8 cellular contexts compared by ENCODE assay signal in genomic region chr12:91111366-91112321, GRCh38. TPM values are rescaled to one million over a fixed set of nuclear protein-coding genes. Genes with fewer than 3 reads are reported as not detected.
A peak's percentile ranks its signal among the peaks of the same experiment; 100 is the strongest.
DNase-seq lines count a peak whose midpoint lies in the region; ATAC-seq lines count a peak whose summit lies in the region.

TSS of gene LUM (minus strand) at chr12:91111494. CDS start at chr12:91108979, 2,515 bp downstream.

- no peaks in the 10 kb centered on the region for H3K36me3 Mint-ChIP-seq in activated CD4-positive, alpha-beta memory T cell treated with anti-CD3 and anti-CD28 coated beads, Interleukin-2, amount 10 ng/mL, durations not matched to agents 7 days and 5 days (ENCODE audit: low read depth)

- DNase-seq in GM04503 (ENCODE audit: low read depth) (peak; percentile 76), iPS-NIHi7 (ENCODE audit: extremely low spot score) (peak; percentile 11), skeletal muscle cell (ENCODE audit: low read depth) (peak; percentile 50), GOT3 (lab: John Stamatoyannopoulos, UW) (no peak), NCI-H774 (lab: John Stamatoyannopoulos, UW) (no peak)
- no peak for DNase-seq in activated CD4-positive, alpha-beta memory T cell treated with anti-CD3 and anti-CD28 coated beads, Interleukin-2, amount 10 ng/mL, durations not matched to agents 7 days and 5 days

- H3K27me3 Mint-ChIP-seq in activated CD4-positive, alpha-beta memory T cell treated with anti-CD3 and anti-CD28 coated beads, Interleukin-2, amount 10 ng/mL, durations not matched to agents 7 days and 5 days, result no peaks in the 10 kb centered on the region

- no peak within 1 kb of the TSS for H3K4me3 Mint-ChIP-seq in activated CD4-positive, alpha-beta memory T cell treated with anti-CD3 and anti-CD28 coated beads, Interleukin-2, amount 10 ng/mL, durations not matched to agents 7 days and 5 days

- no peaks in the 10 kb centered on the region for H3K9me3 Mint-ChIP-seq in activated CD4-positive, alpha-beta memory T cell treated with anti-CD3 and anti-CD28 coated beads, Interleukin-2, amount 10 ng/mL, durations not matched to agents 7 days and 5 days

- POLR2A ChIA-PET in activated CD4-positive, alpha-beta memory T cell treated with anti-CD3 and anti-CD28 coated beads, Interleukin-2, amount 10 ng/mL, durations not matched to agents 7 days and 5 days (lab: Charles Lee), result no interaction called here

- no peaks in the 10 kb centered on the region for H3K4me1 Mint-ChIP-seq in activated CD4-positive, alpha-beta memory T cell treated with anti-CD3 and anti-CD28 coated beads, Interleukin-2, amount 10 ng/mL, durations not matched to agents 7 days and 5 days

- no peak for ATAC-seq in GM21367 (IDR thresholded peaks at IDR 0.05; ENCODE audit: unreplicated experiment)

- WGBS in adipose tissue, 3 donors, result 35 to 51% (median 42%) methylated on average over 7 of the region's 7 CpGs

- no peak within 1 kb of the TSS for H3K27ac ChIP-seq in adipose tissue (ENCODE audit: low read depth, low read length)

- H3K27ac Mint-ChIP-seq in activated CD4-positive, alpha-beta memory T cell treated with anti-CD3 and anti-CD28 coated beads, Interleukin-2, amount 10 ng/mL, durations not matched to agents 7 days and 5 days, result no peak within 1 kb of the TSS

- CTCF ChIA-PET in activated CD4-positive, alpha-beta memory T cell treated with anti-CD3 and anti-CD28 coated beads, Interleukin-2, amount 10 ng/mL, durations not matched to agents 7 days and 5 days (lab: Charles Lee), result interaction anchor here (1.3 kb wide), 1 partner anchor 132 kb away, joined by 3 read pairs; no protein-coding TSS in a partner anchor

- H3K4me3 ChIP-seq in skeletal muscle cell (ENCODE audit: low read depth, low read length), result peak within 1 kb of the TSS; percentile 47

RNA-seq across cellular contexts. Expression of gene LUM, which starts in this region (rescaled TPM):
- 100 to 1,000 TPM in 1 of 3 donors, 10 to 100 TPM in 2; 17.0 to 440 (median 94.2) TPM for polyA plus RNA-seq in adipose tissue
- total RNA-seq in activated CD4-positive, alpha-beta memory T cell treated with anti-CD3 and anti-CD28 coated beads, Interleukin-2, amount 10 ng/mL, durations not matched to agents 7 days and 5 days, result not detected

Comparison
In these comparisons a context has a peak if more than half of its experiments do, and no peak if none do; other contexts are left out.
1. DNase-seq: peak in GM04503 (single experiment), iPS-NIHi7 (single experiment) and skeletal muscle cell (single experiment); none in GOT3 (single experiment), NCI-H774 (single experiment) and activated CD4-positive, alpha-beta memory T cell treated with anti-CD3 and anti-CD28 coated beads, Interleukin-2, amount 10 ng/mL, durations not matched to agents 7 days and 5 days (single experiment).